Comparison of ENCODE assay signal across 24 cellular contexts in the genomic region with DNA sequence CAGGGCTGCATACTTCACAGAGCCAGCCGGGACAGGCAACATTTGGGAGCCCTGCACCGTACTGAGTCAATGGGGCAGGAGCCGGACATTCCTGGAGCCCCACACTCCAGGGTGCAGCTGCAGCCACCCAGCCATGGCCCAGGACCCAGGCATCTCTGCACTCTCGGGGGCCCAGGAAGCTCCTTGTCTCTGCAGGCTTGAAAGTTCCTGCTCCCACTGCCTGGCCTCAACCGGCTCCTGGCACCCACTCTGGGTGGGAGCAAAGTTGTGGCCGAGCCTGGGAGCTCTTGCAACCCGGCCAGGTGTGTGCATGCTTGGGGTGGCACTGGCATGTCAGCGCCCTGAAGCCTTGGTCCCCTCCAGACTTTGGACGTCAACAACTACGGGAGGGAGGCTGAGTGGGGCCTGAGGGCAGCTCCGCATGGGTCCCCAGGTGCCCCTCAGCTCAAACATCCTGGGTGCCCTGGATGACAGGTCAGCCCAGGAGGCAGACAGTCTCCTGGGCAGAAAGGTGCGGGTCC.
"Had no signal": no experiment of that assay in that cellular context is flagged by ENCODE, and none has a peak within 500 bp of the region (broad histone marks: within the 10 kb centered on the region; RNA-seq: fewer than 3 reads in every experiment).

No MANE protein-coding gene starts in this region.

- H3K4me3 ChIP-seq: MG63 had no signal

- H3K27me3 ChIP-seq: MG63 had no signal

- ATAC-seq: activated T-helper 17 cell treated with anti-CD3 and anti-CD28 coated beads, Interleukin-2, amount 50 U/mL, for 72 hours; PC-3; T-cell had no signal

- DNase-seq: activated B cell treated with CpG ODN at 0.5 μM for 24 hours; activated CD4-positive, alpha-beta T cell treated with anti-CD3 and anti-CD28 coated beads for 1 hour; activated CD4-positive, alpha-beta T cell treated with anti-CD3 and anti-CD28 coated beads, Interleukin-2, amount 10 ng/mL, durations not matched to agents 24 days and 14 days; activated CD4-positive, alpha-beta T cell treated with anti-CD3 and anti-CD28 coated beads, Interleukin-2, amount 50 U/mL, for 48 hours; activated CD8-positive, alpha-beta memory T cell treated with anti-CD3 and anti-CD28 coated beads for 24 hours; activated gamma-delta T cell; activated naive CD4-positive, alpha-beta T cell treated with anti-CD3 and anti-CD28 coated beads for 36 hours; activated T-cell treated with anti-CD3 and anti-CD28 coated beads, Interleukin-2, amount 50 U/mL, for 4 hours; MG63; MV-4-11; NCI-H1092 treated with DMSO at 0.1 percent for 48 hours; NCI-H1417 treated with DMSO at 0.1 percent for 48 hours; NCI-H1694 treated with DMSO at 0.1 percent for 48 hours; NCI-H2081; NCI-H446; NCI-H524; PC-3; SHP77 treated with DMSO at 0.1 percent for 48 hours; T-cell; T-helper 2 cell; T1000 had no signal

- FAIRE-seq: RCC 7860, TTC549 had no signal

- H3K9me3 ChIP-seq: MG63 had no signal

- H3K36me3 ChIP-seq: MG63 had no signal
